8 cellular contexts compared by ENCODE assay signal in genomic region chr11:78079232-78080083, GRCh38. TPM values are rescaled to one million over a fixed set of nuclear protein-coding genes. Genes with fewer than 3 reads are reported as not detected.
A peak's percentile ranks its signal among the peaks of the same experiment; 100 is the strongest.
DNase-seq lines count a peak whose midpoint lies in the region; ATAC-seq and TF ChIP-seq lines count a peak whose summit lies in the region.

Gene NDUFC2, minus strand, starts transcription at chr11:78079862. Its CDS starts 118 bp downstream, at chr11:78079744.

- intact Hi-C loops in left colon (cut with DNase I, micrococcal nuclease) = no loop called here

- DNase-seq in AG09309 (ENCODE audit: low read depth) (peak; percentile 40), NCI-H510A treated with DMSO at 0.1 percent for 48 hours (lab: John Stamatoyannopoulos, UW) (peak; percentile 74), coronary artery (ENCODE audit: low spot score) (peak; percentile 89), left colon (peak; percentile 75 to 84)
- peak; percentile 81 for DNase-seq in activated CD4-positive, alpha-beta T cell treated with anti-CD3 and anti-CD28 coated beads for 48 hours
- DNase-seq in stimulated activated CD4-positive, alpha-beta T cell treated with anti-CD3 and anti-CD28 coated beads, Interleukin-1b, Interleukin-23, amount 100 ng/mL, for 4 hours (ENCODE audit: low read depth in 2 of 2) = peak; percentile 51 to 61

- in situ Hi-C loops in GM18951 (cut with MboI; ENCODE audit: low sequenced_read_pairs, unreplicated experiment) = no loop called here

- peak within 1 kb of the TSS; percentile 61 to 78 for H3K27ac ChIP-seq in coronary artery

- TF ChIP-seq CTCF in AG09309 (IDR thresholded peaks at IDR 0.05; ENCODE audit: control insufficient read depth, insufficient read depth, low read depth, low read length, missing control alignments) (peak; percentile 12), coronary artery (IDR thresholded peaks at IDR 0.05) (no peak)

- ATAC-seq in HG03280 (IDR thresholded peaks at IDR 0.05; ENCODE audit: unreplicated experiment) (peak; percentile 74), left colon (peak; percentile 95)

- H3K4me3 ChIP-seq in AG09309 (ENCODE audit: control insufficient read depth, low read depth, low read length) (peak within 1 kb of the TSS; percentile 97), coronary artery (peak within 1 kb of the TSS; percentile 84)

- peak; percentile 84 for TF ChIP-seq POLR2A in GM18951 (IDR thresholded peaks at IDR 0.05; ENCODE audit: extremely low read depth, insufficient read depth, insufficient read length)

RNA-seq across cellular contexts. Expression of gene NDUFC2, which starts in this region (rescaled TPM):
- 100 to 1,000 TPM; 208 to 225 TPM for total RNA-seq in left colon

Comparison
In these comparisons a context has a peak if more than half of its experiments do, and no peak if none do; other contexts are left out.
1. Peak in every context shown above with its lines: DNase-seq, ATAC-seq, H3K4me3 ChIP-seq and H3K27ac ChIP-seq.